In genomic region chr10:62358151-62358550, GRCh38 we compare ENCODE assay signal across 8 cellular contexts. TPM values are rescaled to one million over a fixed set of nuclear protein-coding genes. Genes with fewer than 3 reads are reported as not detected.
DNase-seq lines count a peak whose midpoint lies in the region; ATAC-seq lines count a peak whose summit lies in the region.
"Not testable (repeated sequence)": the region's sequence is repeated elsewhere in the genome, so short reads cannot be mapped to it uniquely, and the experiment has no call there.
"Had no signal": no experiment of that assay in that cellular context is flagged by ENCODE, and none has a peak within 500 bp of the region (broad histone marks: within the 10 kb centered on the region; RNA-seq: fewer than 3 reads in every experiment).

No MANE protein-coding gene starts in this region.

- peaks cover 12% of the 10 kb centered on the region for H3K9me3 Mint-ChIP-seq in activated CD4-positive, alpha-beta T cell treated with anti-CD3 and anti-CD28 coated beads for 36 hours (ENCODE audit: low read depth)
- not testable (repeated sequence) for H3K9me3 Mint-ChIP-seq in activated T-cell treated with anti-CD3 and anti-CD28 coated beads, Interleukin-2, amount 50 U/mL, for 4 hours; activated T-helper 17 cell treated with anti-CD3 and anti-CD28 coated beads, Interleukin-2, amount 50 U/mL, for 72 hours
- H3K9me3 Mint-ChIP-seq in activated naive CD4-positive, alpha-beta T cell treated with anti-CD3 and anti-CD28 coated beads for 36 hours: peaks cover 12% of the 10 kb centered on the region
- peaks cover 21% of the 10 kb centered on the region for H3K9me3 Mint-ChIP-seq in activated naive CD4-positive, alpha-beta T cell treated with anti-CD3 and anti-CD28 coated beads, Interleukin-2, amount 50 U/mL, for 24 hours

- intact Hi-C loops in activated CD4-positive, alpha-beta T cell treated with anti-CD3 and anti-CD28 coated beads for 36 hours (cut with DNase I, micrococcal nuclease): not testable (repeated sequence)
- intact Hi-C loops in activated naive CD4-positive, alpha-beta T cell treated with anti-CD3 and anti-CD28 coated beads for 36 hours (cut with micrococcal nuclease): loop anchor here (10.0 kb wide), 1 partner anchor 473 kb away; no protein-coding TSS in a partner anchor

- POLR2A ChIA-PET in activated CD4-positive, alpha-beta T cell treated with anti-CD3 and anti-CD28 coated beads for 36 hours (lab: Charles Lee): not testable (repeated sequence)

- not testable (repeated sequence) for DNase-seq in activated CD4-positive, alpha-beta T cell treated with anti-CD3 and anti-CD28 coated beads for 36 hours; activated T-cell treated with anti-CD3 and anti-CD28 coated beads, Interleukin-2, amount 50 U/mL, for 4 hours
- peak; percentile 8 for DNase-seq in activated naive CD4-positive, alpha-beta T cell treated with anti-CD3 and anti-CD28 coated beads for 36 hours
- DNase-seq in stimulated activated CD4-positive, alpha-beta T cell treated with anti-CD3 and anti-CD28 coated beads, Interleukin-4, amount 100 ng/mL, for 24 hours: peak; percentile 29

- peak overlapping the region; percentile 28 for H3K27ac Mint-ChIP-seq in activated CD4-positive, alpha-beta T cell treated with anti-CD3 and anti-CD28 coated beads for 36 hours
- not testable (repeated sequence) for H3K27ac Mint-ChIP-seq in activated T-helper 17 cell treated with anti-CD3 and anti-CD28 coated beads, Interleukin-2, amount 50 U/mL, for 72 hours; activated naive CD4-positive, alpha-beta T cell treated with anti-CD3 and anti-CD28 coated beads for 36 hours
- peak overlapping the region; percentile 79 for H3K27ac Mint-ChIP-seq in activated naive CD4-positive, alpha-beta T cell treated with anti-CD3 and anti-CD28 coated beads, Interleukin-2, amount 50 U/mL, for 24 hours

- CTCF ChIA-PET in activated CD4-positive, alpha-beta T cell treated with anti-CD3 and anti-CD28 coated beads for 36 hours (lab: Charles Lee); activated naive CD4-positive, alpha-beta T cell treated with anti-CD3 and anti-CD28 coated beads for 36 hours (lab: Charles Lee): not testable (repeated sequence)

- not testable (repeated sequence) for H3K36me3 Mint-ChIP-seq in activated CD4-positive, alpha-beta T cell treated with anti-CD3 and anti-CD28 coated beads for 36 hours (ENCODE audit: low read depth); activated T-cell treated with anti-CD3 and anti-CD28 coated beads, Interleukin-2, amount 50 U/mL, for 4 hours (ENCODE audit: insufficient read depth); activated T-helper 17 cell treated with anti-CD3 and anti-CD28 coated beads, Interleukin-2, amount 50 U/mL, for 72 hours (ENCODE audit: low read depth); activated naive CD4-positive, alpha-beta T cell treated with anti-CD3 and anti-CD28 coated beads for 36 hours (ENCODE audit: low read depth); activated naive CD4-positive, alpha-beta T cell treated with anti-CD3 and anti-CD28 coated beads, Interleukin-2, amount 50 U/mL, for 24 hours

- peak; percentile 38 to 62 for ATAC-seq in activated CD4-positive, CD25-positive, alpha-beta regulatory T cell treated with anti-CD3 and anti-CD28 coated beads, Interleukin-2, amount 50 U/mL, for 24 hours
- ATAC-seq in activated CD4-positive, alpha-beta T cell treated with anti-CD3 and anti-CD28 coated beads for 36 hours: not testable (repeated sequence)
- peak; percentile 76 to 80 for ATAC-seq in activated T-cell treated with anti-CD3 and anti-CD28 coated beads, Interleukin-2, amount 50 U/mL, for 4 hours
- peak; percentile 71 for ATAC-seq in activated T-helper 17 cell treated with anti-CD3 and anti-CD28 coated beads, Interleukin-2, amount 50 U/mL, for 72 hours (replicated peaks)

- H3K27me3 Mint-ChIP-seq in activated CD4-positive, alpha-beta T cell treated with anti-CD3 and anti-CD28 coated beads for 36 hours; activated T-cell treated with anti-CD3 and anti-CD28 coated beads, Interleukin-2, amount 50 U/mL, for 4 hours (ENCODE audit: low read depth); activated T-helper 17 cell treated with anti-CD3 and anti-CD28 coated beads, Interleukin-2, amount 50 U/mL, for 72 hours; activated naive CD4-positive, alpha-beta T cell treated with anti-CD3 and anti-CD28 coated beads for 36 hours (ENCODE audit: low read depth); activated naive CD4-positive, alpha-beta T cell treated with anti-CD3 and anti-CD28 coated beads, Interleukin-2, amount 50 U/mL, for 24 hours: not testable (repeated sequence)

- peaks cover 14% of the 10 kb centered on the region for H3K4me1 Mint-ChIP-seq in activated CD4-positive, alpha-beta T cell treated with anti-CD3 and anti-CD28 coated beads for 36 hours
- H3K4me1 Mint-ChIP-seq in activated T-cell treated with anti-CD3 and anti-CD28 coated beads, Interleukin-2, amount 50 U/mL, for 4 hours (ENCODE audit: low read depth): peaks cover 19% of the 10 kb centered on the region
- H3K4me1 Mint-ChIP-seq in activated T-helper 17 cell treated with anti-CD3 and anti-CD28 coated beads, Interleukin-2, amount 50 U/mL, for 72 hours: not testable (repeated sequence)
- H3K4me1 Mint-ChIP-seq in activated naive CD4-positive, alpha-beta T cell treated with anti-CD3 and anti-CD28 coated beads for 36 hours (ENCODE audit: low read depth): peaks cover 13% of the 10 kb centered on the region
- H3K4me1 Mint-ChIP-seq in activated naive CD4-positive, alpha-beta T cell treated with anti-CD3 and anti-CD28 coated beads, Interleukin-2, amount 50 U/mL, for 24 hours: peaks cover 25% of the 10 kb centered on the region

- H3K4me3 Mint-ChIP-seq in activated CD4-positive, alpha-beta T cell treated with anti-CD3 and anti-CD28 coated beads for 36 hours; activated T-cell treated with anti-CD3 and anti-CD28 coated beads, Interleukin-2, amount 50 U/mL, for 4 hours; activated T-helper 17 cell treated with anti-CD3 and anti-CD28 coated beads, Interleukin-2, amount 50 U/mL, for 72 hours; activated naive CD4-positive, alpha-beta T cell treated with anti-CD3 and anti-CD28 coated beads for 36 hours: not testable (repeated sequence)
- H3K4me3 Mint-ChIP-seq in activated naive CD4-positive, alpha-beta T cell treated with anti-CD3 and anti-CD28 coated beads, Interleukin-2, amount 50 U/mL, for 24 hours: peak overlapping the region; percentile 16

RNA-seq across cellular contexts. Expression of gene ZNF365, which starts 16.0 kb away (rescaled TPM):
- total RNA-seq in activated CD4-positive, alpha-beta T cell treated with anti-CD3 and anti-CD28 coated beads for 36 hours: under 1 TPM; 0.09 to 0.32 TPM
- 1 to 10 TPM; 1.3 to 3.4 (median 1.7) TPM for total RNA-seq in activated T-cell treated with anti-CD3 and anti-CD28 coated beads, Interleukin-2, amount 50 U/mL, for 4 hours
- total RNA-seq in activated T-helper 17 cell treated with anti-CD3 and anti-CD28 coated beads, Interleukin-2, amount 50 U/mL, for 72 hours: under 1 TPM; 0.15 to 0.19 TPM
- under 1 TPM in 1 of 2 experiments, not detected in 1; 0.10 TPM for total RNA-seq in activated naive CD4-positive, alpha-beta T cell treated with anti-CD3 and anti-CD28 coated beads for 36 hours
- total RNA-seq: Caco-2 had no signal
